Comparison of ENCODE assay signal across 1 cellular context in genomic region chr10:8060704-8061121, GRCh38.
TF ChIP-seq lines count a peak whose summit lies in the region.

No MANE protein-coding gene starts in this region.

TF ChIP-seq in IMR-90, 13 proteins besides CTCF, POLR2A, EP300 and RAD21:
- TF ChIP-seq CEBPB (IDR thresholded peaks at IDR 0.05; ENCODE audit: low read depth, low read length), result no peak
- TF ChIP-seq BHLHE40 (IDR thresholded peaks at IDR 0.05; ENCODE audit: low read depth, low read length), result no peak
- no peak for TF ChIP-seq CHD1 (IDR thresholded peaks at IDR 0.05; ENCODE audit: low read depth, low read length)
- no peak for TF ChIP-seq FOS (IDR thresholded peaks at IDR 0.05; ENCODE audit: low read depth, low read length)
- TF ChIP-seq SMC3 (IDR thresholded peaks at IDR 0.05; ENCODE audit: low read depth, low read length), result no peak
